ENCODE assay signal across 1 cellular context in genomic region chr19:49866933-49867782, GRCh38.
TF ChIP-seq lines count a peak whose summit lies in the region.

Gene PNKP, minus strand, starts transcription at chr19:49867576. Its CDS starts 372 bp downstream, at chr19:49867204.

TF ChIP-seq in HepG2, 621 proteins besides CTCF, POLR2A, EP300 and RAD21 (continued from another document and continues in another):
- TF ChIP-seq DZIP1 (CRISPR knock-in tag; IDR thresholded peaks at IDR 0.05): 0 out of 2 replicates have a peak, but pooled peaks have one; percentile 48
- TF ChIP-seq SIN3B (IDR thresholded peaks at IDR 0.05; ENCODE audit: low read length): peak; percentile 12; the same call in 1 of the 2 replicates
- no peak for TF ChIP-seq CHD4 (IDR thresholded peaks at IDR 0.05; ENCODE audit: borderline replicate concordance, low read length)
- 0 out of 2 replicates have a peak, but pooled peaks have one; percentile 61 for TF ChIP-seq ZSCAN30 (CRISPR knock-in tag; IDR thresholded peaks at IDR 0.05)
- peak; percentile 86 for TF ChIP-seq TFDP2 (CRISPR knock-in tag; IDR thresholded peaks at IDR 0.05)
- no peak for TF ChIP-seq ZNF598 (CRISPR knock-in tag; IDR thresholded peaks at IDR 0.05; ENCODE audit: borderline replicate concordance)
- peak; percentile 99 for TF ChIP-seq ARID4A (CRISPR knock-in tag; IDR thresholded peaks at IDR 0.05; ENCODE audit: borderline replicate concordance)
- TF ChIP-seq HCFC1 (IDR thresholded peaks at IDR 0.05; ENCODE audit: low read depth, low read length): peak; percentile 38; the same call in 1 of the 2 replicates
- TF ChIP-seq THAP11 (CRISPR knock-in tag; IDR thresholded peaks at IDR 0.05): peak; percentile 88
- peak; percentile 84 for TF ChIP-seq PITX1 (CRISPR knock-in tag; IDR thresholded peaks at IDR 0.05)
- TF ChIP-seq, protein P1, sequence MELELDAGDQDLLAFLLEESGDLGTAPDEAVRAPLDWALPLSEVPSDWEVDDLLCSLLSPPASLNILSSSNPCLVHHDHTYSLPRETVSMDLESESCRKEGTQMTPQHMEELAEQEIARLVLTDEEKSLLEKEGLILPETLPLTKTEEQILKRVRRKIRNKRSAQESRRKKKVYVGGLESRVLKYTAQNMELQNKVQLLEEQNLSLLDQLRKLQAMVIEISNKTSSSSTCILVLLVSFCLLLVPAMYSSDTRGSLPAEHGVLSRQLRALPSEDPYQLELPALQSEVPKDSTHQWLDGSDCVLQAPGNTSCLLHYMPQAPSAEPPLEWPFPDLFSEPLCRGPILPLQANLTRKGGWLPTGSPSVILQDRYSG (CRISPR knock-in tag; IDR thresholded peaks at IDR 0.05): 0 out of 2 replicates have a peak, but pooled peaks have one; percentile 67
- TF ChIP-seq PHF20 (CRISPR knock-in tag; IDR thresholded peaks at IDR 0.05): peak; percentile 80
- TF ChIP-seq, protein P2, sequence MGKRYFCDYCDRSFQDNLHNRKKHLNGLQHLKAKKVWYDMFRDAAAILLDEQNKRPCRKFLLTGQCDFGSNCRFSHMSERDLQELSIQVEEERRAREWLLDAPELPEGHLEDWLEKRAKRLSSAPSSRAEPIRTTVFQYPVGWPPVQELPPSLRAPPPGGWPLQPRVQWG (CRISPR knock-in tag; IDR thresholded peaks at IDR 0.05; ENCODE audit: borderline replicate concordance, low read depth): no peak
- TF ChIP-seq MTF2 (CRISPR knock-in tag; IDR thresholded peaks at IDR 0.05; ENCODE audit: borderline replicate concordance): no peak; the same call in 1 of the 2 replicates
- TF ChIP-seq ZNF317 (CRISPR knock-in tag; IDR thresholded peaks at IDR 0.05): peak; percentile 84
- TF ChIP-seq, protein P3, sequence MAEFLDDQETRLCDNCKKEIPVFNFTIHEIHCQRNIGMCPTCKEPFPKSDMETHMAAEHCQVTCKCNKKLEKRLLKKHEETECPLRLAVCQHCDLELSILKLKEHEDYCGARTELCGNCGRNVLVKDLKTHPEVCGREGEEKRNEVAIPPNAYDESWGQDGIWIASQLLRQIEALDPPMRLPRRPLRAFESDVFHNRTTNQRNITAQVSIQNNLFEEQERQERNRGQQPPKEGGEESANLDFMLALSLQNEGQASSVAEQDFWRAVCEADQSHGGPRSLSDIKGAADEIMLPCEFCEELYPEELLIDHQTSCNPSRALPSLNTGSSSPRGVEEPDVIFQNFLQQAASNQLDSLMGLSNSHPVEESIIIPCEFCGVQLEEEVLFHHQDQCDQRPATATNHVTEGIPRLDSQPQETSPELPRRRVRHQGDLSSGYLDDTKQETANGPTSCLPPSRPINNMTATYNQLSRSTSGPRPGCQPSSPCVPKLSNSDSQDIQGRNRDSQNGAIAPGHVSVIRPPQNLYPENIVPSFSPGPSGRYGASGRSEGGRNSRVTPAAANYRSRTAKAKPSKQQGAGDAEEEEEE (CRISPR knock-in tag; IDR thresholded peaks at IDR 0.05; ENCODE audit: borderline replicate concordance): peak; percentile 47; the same call in 1 of the 2 replicates
- peak; percentile 73; the same call in 1 of the 2 replicates for TF ChIP-seq HINFP (CRISPR knock-in tag; IDR thresholded peaks at IDR 0.05; ENCODE audit: low read depth)
- no peak for TF ChIP-seq PPARG (CRISPR knock-in tag; conservative IDR thresholded peaks at IDR 0.05)
- 0 out of 2 replicates have a peak, but pooled peaks have one; percentile 13 for TF ChIP-seq ZFP36L2 (CRISPR knock-in tag; IDR thresholded peaks at IDR 0.05)
- peak; percentile 51; the same call in 1 of the 2 replicates for TF ChIP-seq ATF7-NPFF (CRISPR knock-in tag; IDR thresholded peaks at IDR 0.05; ENCODE audit: low read depth)
- TF ChIP-seq, protein P4, sequence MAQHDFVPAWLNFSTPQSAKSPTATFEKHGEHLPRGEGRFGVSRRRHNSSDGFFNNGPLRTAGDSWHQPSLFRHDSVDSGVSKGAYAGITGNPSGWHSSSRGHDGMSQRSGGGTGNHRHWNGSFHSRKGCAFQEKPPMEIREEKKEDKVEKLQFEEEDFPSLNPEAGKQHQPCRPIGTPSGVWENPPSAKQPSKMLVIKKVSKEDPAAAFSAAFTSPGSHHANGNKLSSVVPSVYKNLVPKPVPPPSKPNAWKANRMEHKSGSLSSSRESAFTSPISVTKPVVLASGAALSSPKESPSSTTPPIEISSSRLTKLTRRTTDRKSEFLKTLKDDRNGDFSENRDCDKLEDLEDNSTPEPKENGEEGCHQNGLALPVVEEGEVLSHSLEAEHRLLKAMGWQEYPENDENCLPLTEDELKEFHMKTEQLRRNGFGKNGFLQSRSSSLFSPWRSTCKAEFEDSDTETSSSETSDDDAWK (CRISPR knock-in tag; IDR thresholded peaks at IDR 0.05): no peak
- TF ChIP-seq TFE3 (CRISPR knock-in tag; IDR thresholded peaks at IDR 0.05): peak; percentile 37; the same call in 1 of the 2 replicates
- peak; percentile 6; the same call in 1 of the 2 replicates for TF ChIP-seq HNF4A (CRISPR knock-in tag; IDR thresholded peaks at IDR 0.05)
- TF ChIP-seq MYNN (CRISPR knock-in tag; IDR thresholded peaks at IDR 0.05; ENCODE audit: low read depth): no peak
- TF ChIP-seq, protein P5, sequence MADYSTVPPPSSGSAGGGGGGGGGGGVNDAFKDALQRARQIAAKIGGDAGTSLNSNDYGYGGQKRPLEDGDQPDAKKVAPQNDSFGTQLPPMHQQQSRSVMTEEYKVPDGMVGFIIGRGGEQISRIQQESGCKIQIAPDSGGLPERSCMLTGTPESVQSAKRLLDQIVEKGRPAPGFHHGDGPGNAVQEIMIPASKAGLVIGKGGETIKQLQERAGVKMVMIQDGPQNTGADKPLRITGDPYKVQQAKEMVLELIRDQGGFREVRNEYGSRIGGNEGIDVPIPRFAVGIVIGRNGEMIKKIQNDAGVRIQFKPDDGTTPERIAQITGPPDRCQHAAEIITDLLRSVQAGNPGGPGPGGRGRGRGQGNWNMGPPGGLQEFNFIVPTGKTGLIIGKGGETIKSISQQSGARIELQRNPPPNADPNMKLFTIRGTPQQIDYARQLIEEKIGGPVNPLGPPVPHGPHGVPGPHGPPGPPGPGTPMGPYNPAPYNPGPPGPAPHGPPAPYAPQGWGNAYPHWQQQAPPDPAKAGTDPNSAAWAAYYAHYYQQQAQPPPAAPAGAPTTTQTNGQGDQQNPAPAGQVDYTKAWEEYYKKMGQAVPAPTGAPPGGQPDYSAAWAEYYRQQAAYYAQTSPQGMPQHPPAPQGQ (CRISPR knock-in tag; IDR thresholded peaks at IDR 0.05; ENCODE audit: borderline replicate concordance): 0 out of 2 replicates have a peak, but pooled peaks have one; percentile 28
- TF ChIP-seq MAX (IDR thresholded peaks at IDR 0.05): peak; percentile 86
- TF ChIP-seq YEATS2 (CRISPR knock-in tag; IDR thresholded peaks at IDR 0.05; ENCODE audit: borderline replicate concordance): peak; percentile 67; the same call in 1 of the 2 replicates
- TF ChIP-seq ZNF501 (CRISPR knock-in tag; IDR thresholded peaks at IDR 0.05): peak; percentile 36; the same call in 1 of the 2 replicates
- no peak for TF ChIP-seq WIZ (CRISPR knock-in tag; IDR thresholded peaks at IDR 0.05)
- TF ChIP-seq, protein P6, sequence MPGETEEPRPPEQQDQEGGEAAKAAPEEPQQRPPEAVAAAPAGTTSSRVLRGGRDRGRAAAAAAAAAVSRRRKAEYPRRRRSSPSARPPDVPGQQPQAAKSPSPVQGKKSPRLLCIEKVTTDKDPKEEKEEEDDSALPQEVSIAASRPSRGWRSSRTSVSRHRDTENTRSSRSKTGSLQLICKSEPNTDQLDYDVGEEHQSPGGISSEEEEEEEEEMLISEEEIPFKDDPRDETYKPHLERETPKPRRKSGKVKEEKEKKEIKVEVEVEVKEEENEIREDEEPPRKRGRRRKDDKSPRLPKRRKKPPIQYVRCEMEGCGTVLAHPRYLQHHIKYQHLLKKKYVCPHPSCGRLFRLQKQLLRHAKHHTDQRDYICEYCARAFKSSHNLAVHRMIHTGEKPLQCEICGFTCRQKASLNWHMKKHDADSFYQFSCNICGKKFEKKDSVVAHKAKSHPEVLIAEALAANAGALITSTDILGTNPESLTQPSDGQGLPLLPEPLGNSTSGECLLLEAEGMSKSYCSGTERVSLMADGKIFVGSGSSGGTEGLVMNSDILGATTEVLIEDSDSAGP (CRISPR knock-in tag; IDR thresholded peaks at IDR 0.05; ENCODE audit: borderline replicate concordance): peak; percentile 88; the same call in 1 of the 2 replicates
- TF ChIP-seq CCDC6 (CRISPR knock-in tag; IDR thresholded peaks at IDR 0.05): peak; percentile 84; the same call in 1 of the 2 replicates
- peak; percentile 47; the same call in 1 of the 2 replicates for TF ChIP-seq CHD2 (IDR thresholded peaks at IDR 0.05; ENCODE audit: low read depth, low read length)
- peak; percentile 74 for TF ChIP-seq GABPA (IDR thresholded peaks at IDR 0.05; ENCODE audit: low read depth, low read length)
- TF ChIP-seq GABPA (CRISPR knock-in tag; IDR thresholded peaks at IDR 0.05; ENCODE audit: low read depth): peak; percentile 95
- TF ChIP-seq TOPORS (CRISPR knock-in tag; IDR thresholded peaks at IDR 0.05): 0 out of 2 replicates have a peak, but pooled peaks have one; percentile 9
- TF ChIP-seq BCL6 (CRISPR knock-in tag; IDR thresholded peaks at IDR 0.05): peak; percentile 52
